29 cellular contexts compared by ENCODE assay signal in the genomic region with DNA sequence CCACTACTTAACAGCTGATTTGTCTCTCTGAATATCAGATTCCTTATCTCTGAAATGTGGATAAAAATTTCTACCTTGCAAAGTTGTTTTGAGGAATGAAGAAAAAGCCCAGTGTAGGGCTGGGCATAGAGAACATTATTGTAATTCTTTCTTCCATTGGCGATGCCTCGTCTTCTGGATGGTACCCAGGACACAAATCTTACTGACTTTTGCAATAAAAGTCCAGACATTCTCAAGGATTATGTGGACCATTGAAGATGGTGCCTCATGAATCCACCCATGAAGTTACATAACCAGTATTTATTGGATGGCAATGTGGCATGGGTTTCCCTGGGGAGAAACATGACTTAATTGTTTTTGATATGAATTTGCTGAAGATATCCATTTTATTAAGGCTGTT. TPM values are rescaled to one million over a fixed set of nuclear protein-coding genes. Genes with fewer than 3 reads are reported as not detected.
DNase-seq lines count a peak whose midpoint lies in the region; ATAC-seq, FAIRE-seq and TF ChIP-seq lines count a peak whose summit lies in the region.
"Had no signal": no experiment of that assay in that cellular context is flagged by ENCODE, and none has a peak within 500 bp of the region (broad histone marks: within the 10 kb centered on the region; RNA-seq: fewer than 3 reads in every experiment).

No MANE protein-coding gene starts in this region.

- H3K4me1 Mint-ChIP-seq in natural killer cell, result peaks cover 30 to 40% of the 10 kb centered on the region in 2 donors
- peaks cover 28 to 29% of the 10 kb centered on the region in 2 donors for H3K4me1 Mint-ChIP-seq in natural killer cell treated with Interleukin-12 subunit alpha and Interleukin-12 subunit beta and Interleukin-15 and Interleukin-18, amount 100 ng/mL, for 72 hours (ENCODE audit: low read depth in 2 of 2)
- H3K4me1 Mint-ChIP-seq in effector memory CD8-positive, alpha-beta T cell (ENCODE audit: low read depth in 2 of 2), result peaks cover 15 to 46% of the 10 kb centered on the region in 2 donors

- H3K27ac Mint-ChIP-seq in natural killer cell, result peak overlapping the region; percentile 3 to 28
- H3K27ac Mint-ChIP-seq in natural killer cell treated with Interleukin-12 subunit alpha and Interleukin-12 subunit beta and Interleukin-15 and Interleukin-18, amount 100 ng/mL, for 72 hours, result no peak overlapping the region
- no peak overlapping the region for H3K27ac Mint-ChIP-seq in effector memory CD8-positive, alpha-beta T cell
- H3K27ac Mint-ChIP-seq: activated naive CD8-positive, alpha-beta T cell treated with anti-CD3 and anti-CD28 coated beads, Interleukin-2, amount 50 U/mL, for 24 hours; H9; immature natural killer cell; progenitor cell of endocrine pancreas; T-helper 1 cell treated with Interleukin-12 subunit alpha and Interleukin-12 subunit beta and Interleukin-4 antibody, amounts not matched to agents 30 μg/mL and 1 μg/mL, for 36 hours had no signal

- H3K4me3 Mint-ChIP-seq in natural killer cell, result no peak overlapping the region
- H3K4me3 Mint-ChIP-seq in natural killer cell treated with Interleukin-12 subunit alpha and Interleukin-12 subunit beta and Interleukin-15 and Interleukin-18, amount 100 ng/mL, for 72 hours, result no peak overlapping the region
- H3K4me3 Mint-ChIP-seq in effector memory CD8-positive, alpha-beta T cell, result no peak overlapping the region
- H3K4me3 Mint-ChIP-seq: activated naive CD8-positive, alpha-beta T cell treated with anti-CD3 and anti-CD28 coated beads, Interleukin-2, amount 50 U/mL, for 24 hours; activated T-cell treated with anti-CD3 and anti-CD28 coated beads, Interleukin-2, amount 50 U/mL, for 4 hours; CD8-positive, alpha-beta memory T cell; H9; immature natural killer cell; stimulated activated effector memory CD8-positive, alpha-beta T cell treated with anti-CD3 and anti-CD28 coated beads, Interleukin-12 subunit alpha, Interleukin-12 subunit beta, amount 100 ng/mL, for 72 hours; T-helper 1 cell treated with Interleukin-12 subunit alpha and Interleukin-12 subunit beta and Interleukin-4 antibody, amounts not matched to agents 30 μg/mL and 1 μg/mL, for 36 hours had no signal

- DNase-seq in natural killer cell (no peak), dorsolateral prefrontal cortex (no peak), psoas muscle (no peak), NCI-H2107 (lab: John Stamatoyannopoulos, UW) (no peak), GM12891 (ENCODE audit: insufficient read length, low spot score) (no peak)
- DNase-seq in natural killer cell treated with Interleukin-12 subunit alpha and Interleukin-12 subunit beta and Interleukin-15 and Interleukin-18, amount 100 ng/mL, for 72 hours (ENCODE audit: low spot score), result no peak
- no peak for DNase-seq in effector memory CD8-positive, alpha-beta T cell
- DNase-seq: activated gamma-delta T cell treated with Interleukin-2 at 50 U/mL for 16 hours; activated naive CD8-positive, alpha-beta T cell treated with anti-CD3 and anti-CD28 coated beads, Interleukin-2, amount 50 U/mL, for 24 hours; activated T-cell treated with anti-CD3 and anti-CD28 coated beads, Interleukin-2, amount 50 U/mL, for 4 hours; BE2C; body of pancreas; CD8-positive, alpha-beta memory T cell; DMS 273 treated with DMSO at 0.1 percent for 48 hours; H9; immature natural killer cell; KG1; NCI-H1105; NCI-H2029; NCI-H524; substantia nigra had no signal

- no peaks in the 10 kb centered on the region for H3K27me3 Mint-ChIP-seq in natural killer cell (ENCODE audit: low read depth in 2 of 2)
- no peaks in the 10 kb centered on the region for H3K27me3 Mint-ChIP-seq in natural killer cell treated with Interleukin-12 subunit alpha and Interleukin-12 subunit beta and Interleukin-15 and Interleukin-18, amount 100 ng/mL, for 72 hours
- no peaks in the 10 kb centered on the region for H3K27me3 Mint-ChIP-seq in effector memory CD8-positive, alpha-beta T cell
- H3K27me3 Mint-ChIP-seq: activated naive CD8-positive, alpha-beta T cell treated with anti-CD3 and anti-CD28 coated beads, Interleukin-2, amount 50 U/mL, for 24 hours; CD8-positive, alpha-beta memory T cell; progenitor cell of endocrine pancreas had no signal

- peaks cover 2 to 14% of the 10 kb centered on the region in 2 donors for H3K36me3 ChIP-seq in psoas muscle (ENCODE audit: insufficient read depth in 1 of 2, low read depth in 1 of 2)

- peaks cover 69% of the 10 kb centered on the region for H3K4me1 ChIP-seq in psoas muscle

- peak overlapping the region in 46 of 59 donors; percentile 5 to 89 (median 68) for H3K27ac ChIP-seq in dorsolateral prefrontal cortex
- H3K27ac ChIP-seq in psoas muscle, result peak overlapping the region; percentile 7
- H3K27ac ChIP-seq: HL-60 had no signal

- ATAC-seq in natural killer cell (no peak), psoas muscle (peak in 1 of 4 donors; percentile 16), HG03460 (IDR thresholded peaks at IDR 0.05; ENCODE audit: unreplicated experiment) (no peak)
- no peak for ATAC-seq in natural killer cell treated with Interleukin-12 subunit alpha and Interleukin-12 subunit beta and Interleukin-15 and Interleukin-18, amount 100 ng/mL, for 72 hours
- no peak for ATAC-seq in effector memory CD8-positive, alpha-beta T cell (replicated peaks)
- ATAC-seq: activated naive CD8-positive, alpha-beta T cell treated with anti-CD3 and anti-CD28 coated beads, Interleukin-2, amount 50 U/mL, for 24 hours; activated T-cell treated with anti-CD3 and anti-CD28 coated beads, Interleukin-2, amount 50 U/mL, for 4 hours; stimulated activated effector memory CD8-positive, alpha-beta T cell treated with anti-CD3 and anti-CD28 coated beads, Interleukin-12 subunit alpha, Interleukin-12 subunit beta, amount 100 ng/mL, for 72 hours had no signal

- no peaks in the 10 kb centered on the region for H3K27me3 ChIP-seq in dorsolateral prefrontal cortex
- no peaks in the 10 kb centered on the region for H3K27me3 ChIP-seq in psoas muscle (ENCODE audit: insufficient read depth in 3 of 3, low read length in 2 of 3)
- H3K27me3 ChIP-seq: BE2C, body of pancreas had no signal

- no peak for TF ChIP-seq POLR2A in GM12891 (IDR thresholded peaks at IDR 0.05; ENCODE audit: low read depth, low read length)

- intact Hi-C loops in natural killer cell (cut with micrococcal nuclease), result no loop called here
- intact Hi-C loops in dorsolateral prefrontal cortex (cut with DNase I), result no loop called here
- intact Hi-C loops in psoas muscle (cut with DNase I), result loop anchor here in 1 of 2 donors (10.0 kb wide), 1 partner anchor 1139 kb away; no protein-coding TSS in a partner anchor

- H3K9me3 Mint-ChIP-seq in natural killer cell, result no peaks in the 10 kb centered on the region
- no peaks in the 10 kb centered on the region for H3K9me3 Mint-ChIP-seq in natural killer cell treated with Interleukin-12 subunit alpha and Interleukin-12 subunit beta and Interleukin-15 and Interleukin-18, amount 100 ng/mL, for 72 hours
- H3K9me3 Mint-ChIP-seq in effector memory CD8-positive, alpha-beta T cell, result no peaks in the 10 kb centered on the region
- H3K9me3 Mint-ChIP-seq: activated naive CD8-positive, alpha-beta T cell treated with anti-CD3 and anti-CD28 coated beads, Interleukin-2, amount 50 U/mL, for 24 hours; activated T-cell treated with anti-CD3 and anti-CD28 coated beads, Interleukin-2, amount 50 U/mL, for 4 hours; CD8-positive, alpha-beta memory T cell; H9; immature natural killer cell; stimulated activated effector memory CD8-positive, alpha-beta T cell treated with anti-CD3 and anti-CD28 coated beads, Interleukin-12 subunit alpha, Interleukin-12 subunit beta, amount 100 ng/mL, for 72 hours; T-helper 1 cell treated with Interleukin-12 subunit alpha and Interleukin-12 subunit beta and Interleukin-4 antibody, amounts not matched to agents 30 μg/mL and 1 μg/mL, for 36 hours had no signal

- TF ChIP-seq CTCF in natural killer cell (IDR thresholded peaks at IDR 0.05) (no peak), dorsolateral prefrontal cortex (IDR thresholded peaks at IDR 0.05 in 54 of 56, conservative IDR thresholded peaks at IDR 0.05 in 2 of 56; ENCODE audit: low read depth in 1 of 56, partially characterized antibody in 56 of 56) (no peak), psoas muscle (IDR thresholded peaks at IDR 0.05) (no peak)

- H3K4me3 ChIP-seq in dorsolateral prefrontal cortex, result no peak overlapping the region
- H3K4me3 ChIP-seq in psoas muscle, result no peak overlapping the region
- H3K4me3 ChIP-seq: body of pancreas had no signal

- FAIRE-seq in GM12891 (lab: Jason Lieb, UNC), result no peak
- FAIRE-seq: GM18507, TTC549, urothelium cell line had no signal

- H3K9me3 ChIP-seq in psoas muscle, result no peaks in the 10 kb centered on the region
- H3K9me3 ChIP-seq: BE2C, body of pancreas had no signal

- 14 to 47% (median 33%) methylated on average over 2 of the region's 2 CpGs for WGBS in psoas muscle, 3 donors

- H3K36me3 Mint-ChIP-seq in natural killer cell, result no peaks in the 10 kb centered on the region
- H3K36me3 Mint-ChIP-seq in natural killer cell treated with Interleukin-12 subunit alpha and Interleukin-12 subunit beta and Interleukin-15 and Interleukin-18, amount 100 ng/mL, for 72 hours, result peaks cover 9% of the 10 kb centered on the region
- peaks cover 8% of the 10 kb centered on the region for H3K36me3 Mint-ChIP-seq in effector memory CD8-positive, alpha-beta T cell (ENCODE audit: insufficient read depth)

TF ChIP-seq in GM12891, 5 proteins besides CTCF, POLR2A, EP300 and RAD21:
- no peak for TF ChIP-seq SPI1 (IDR thresholded peaks at IDR 0.05; ENCODE audit: low read depth, low read length)
- no peak for TF ChIP-seq TAF1 (IDR thresholded peaks at IDR 0.05; ENCODE audit: low read depth, low read length)
- TF ChIP-seq POLR2AphosphoS5 (IDR thresholded peaks at IDR 0.05; ENCODE audit: low read depth, low read length), result no peak
- no peak for TF ChIP-seq PAX5 (IDR thresholded peaks at IDR 0.05; ENCODE audit: insufficient read depth, low read length, severe bottlenecking)

RNA-seq across cellular contexts. Expression of a gene that starts 33.1 kb away (rescaled TPM):
- total RNA-seq in natural killer cell (10 to 100 TPM; 57.0 to 66.1 (median 64.6) TPM), dorsolateral prefrontal cortex (100 to 1,000 TPM in 109 of 120 experiments, 10 to 100 TPM in 11; 79.8 to 197 (median 130) TPM), psoas muscle (100 to 1,000 TPM; 216 to 442 (median 312) TPM)
- total RNA-seq in natural killer cell treated with Interleukin-12 subunit alpha and Interleukin-12 subunit beta and Interleukin-15 and Interleukin-18, amount 100 ng/mL, for 72 hours, result 10 to 100 TPM; 63.2 to 70.6 TPM
- polyA plus RNA-seq in psoas muscle, result 100 to 1,000 TPM; 108 to 171 (median 123) TPM
- polyA plus RNA-seq in GM12891 (2012; ENCODE audit: low read depth, missing spikeins), result 25.3 TPM

Comparison
In these comparisons a context has a peak if more than half of its experiments do, and no peak if none do; other contexts are left out.
1. H3K27ac Mint-ChIP-seq: peak in natural killer cell (2 of 2); none in natural killer cell treated with Interleukin-12 subunit alpha and Interleukin-12 subunit beta and Interleukin-15 and Interleukin-18, amount 100 ng/mL, for 72 hours (0 of 2) and effector memory CD8-positive, alpha-beta T cell (0 of 2).